Comparison of ENCODE assay signal across 33 cellular contexts in the genomic region with DNA sequence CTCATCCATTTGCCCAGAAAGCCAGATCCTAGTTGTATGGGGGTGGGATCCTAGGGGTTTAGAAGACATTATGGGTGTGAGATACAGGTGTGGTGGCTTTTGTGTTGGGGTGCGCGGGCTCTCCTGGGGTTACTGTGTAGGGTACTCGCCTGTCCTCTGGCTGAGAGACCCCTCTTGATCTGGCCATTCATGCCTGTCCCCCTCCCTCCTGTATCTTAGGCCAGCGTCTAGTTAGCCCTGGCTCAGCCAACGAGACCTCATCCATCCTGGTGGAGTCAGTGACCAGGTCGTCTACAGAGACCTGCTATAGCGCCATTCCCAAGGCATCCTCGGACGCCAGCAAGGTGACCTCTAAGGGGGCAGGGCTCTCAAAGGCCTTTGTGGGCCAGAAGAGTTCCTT. TPM values are rescaled to one million over a fixed set of nuclear protein-coding genes. Genes with fewer than 3 reads are reported as not detected.
"Had no signal": no experiment of that assay in that cellular context is flagged by ENCODE, and none has a peak within 500 bp of the region (broad histone marks: within the 10 kb centered on the region; RNA-seq: fewer than 3 reads in every experiment).

No MANE protein-coding gene starts in this region.

- H3K9me3 ChIP-seq: SJSA1, SK-N-SH had no signal

- H3K4me1 Mint-ChIP-seq: activated B cell treated with CpG ODN at 0.5 μM for 24 hours had no signal

- H3K27me3 ChIP-seq: SJSA1 had no signal

- FAIRE-seq: bronchial epithelial cell, K562, TTC549 had no signal

- ATAC-seq: activated naive CD4-positive, alpha-beta T cell treated with anti-CD3 and anti-CD28 coated beads, Interleukin-2, amount 50 U/mL, for 72 hours; activated T-cell treated with anti-CD3 and anti-CD28 coated beads, Interleukin-2, amount 50 U/mL, for 4 hours; K562; Panc1 had no signal

- H3K9ac ChIP-seq: SK-N-SH had no signal

- H3K9me3 Mint-ChIP-seq: activated B cell treated with CpG ODN at 0.5 μM for 24 hours; activated CD4-positive, alpha-beta memory T cell treated with anti-CD3 and anti-CD28 coated beads for 36 hours; activated naive CD4-positive, alpha-beta T cell treated with anti-CD3 and anti-CD28 coated beads for 36 hours; activated naive CD4-positive, alpha-beta T cell treated with anti-CD3 and anti-CD28 coated beads, Interleukin-2, amount 50 U/mL, for 72 hours; activated T-cell treated with anti-CD3 and anti-CD28 coated beads, Interleukin-2, amount 50 U/mL, for 4 hours; activated T-helper 1 cell treated with anti-CD3 and anti-CD28 coated beads, Interleukin-12 subunit alpha, Interleukin-12 subunit beta, Interleukin-2, Interleukin-4 antibody, amounts not matched to agents 30 ng/mL and 10 ng/mL and 1 ng/mL, durations not matched to agents 14 hours and 24 hours and 36 hours; brain; T-helper 1 cell treated with Interleukin-12 subunit alpha and Interleukin-12 subunit beta and Interleukin-4 antibody, amounts not matched to agents 30 μg/mL and 1 μg/mL, for 36 hours; T-helper 2 cell treated with Interferon-gamma antibody and Interleukin-4, amounts not matched to agents 5 μg/mL and 100 μg/mL, for 36 hours had no signal

- H3K4me3 Mint-ChIP-seq: activated B cell treated with CpG ODN at 0.5 μM for 24 hours; activated CD4-positive, alpha-beta memory T cell treated with anti-CD3 and anti-CD28 coated beads for 36 hours; activated naive CD4-positive, alpha-beta T cell treated with anti-CD3 and anti-CD28 coated beads for 36 hours; activated T-cell treated with anti-CD3 and anti-CD28 coated beads, Interleukin-2, amount 50 U/mL, for 4 hours; activated T-helper 1 cell treated with anti-CD3 and anti-CD28 coated beads, Interleukin-12 subunit alpha, Interleukin-12 subunit beta, Interleukin-2, Interleukin-4 antibody, amounts not matched to agents 30 ng/mL and 10 ng/mL and 1 ng/mL, durations not matched to agents 14 hours and 24 hours and 36 hours; brain; T-helper 1 cell treated with Interleukin-12 subunit alpha and Interleukin-12 subunit beta and Interleukin-4 antibody, amounts not matched to agents 30 μg/mL and 1 μg/mL, for 36 hours; T-helper 2 cell treated with Interferon-gamma antibody and Interleukin-4, amounts not matched to agents 5 μg/mL and 100 μg/mL, for 36 hours had no signal

- H3K36me3 Mint-ChIP-seq: activated CD4-positive, alpha-beta memory T cell treated with anti-CD3 and anti-CD28 coated beads for 36 hours; activated naive CD4-positive, alpha-beta T cell treated with anti-CD3 and anti-CD28 coated beads, Interleukin-2, amount 50 U/mL, for 72 hours had no signal

- DNase-seq: activated B cell treated with CpG ODN at 0.5 μM for 24 hours; activated CD4-positive, alpha-beta memory T cell treated with anti-CD3 and anti-CD28 coated beads for 36 hours; activated CD4-positive, alpha-beta T cell treated with anti-CD3 and anti-CD28 coated beads for 4 hours; activated CD4-positive, alpha-beta T cell treated with anti-CD3 and anti-CD28 coated beads, Interleukin-2, amount 50 U/mL, for 1 hour; activated CD4-positive, CD25-positive, alpha-beta regulatory T cell treated with anti-CD3 and anti-CD28 coated beads, Interleukin-2, amount 50 U/mL, for 72 hours; activated CD8-positive, alpha-beta memory T cell treated with anti-CD3 and anti-CD28 coated beads, Interleukin-2, amount 50 U/mL, for 4 hours; activated gamma-delta T cell treated with Interleukin-2 at 50 U/mL for 16 hours; activated naive CD4-positive, alpha-beta T cell treated with anti-CD3 and anti-CD28 coated beads for 36 hours; activated T-cell treated with anti-CD3 and anti-CD28 coated beads for 4 hours; activated T-cell treated with anti-CD3 and anti-CD28 coated beads, Interleukin-2, amount 50 U/mL, for 4 hours; anterior cingulate cortex; Karpas-422; NCI-H1105; NCI-H1417 treated with DMSO at 0.1 percent for 48 hours; NCI-H187 treated with DMSO at 0.1 percent for 48 hours; NCI-H2081; NCI-H345; NCI-H524 treated with DMSO at 0.1 percent for 48 hours; SHP77 treated with DMSO at 0.1 percent for 48 hours; SK-N-SH had no signal

- H3K4me3 ChIP-seq: K562, SJSA1 had no signal

- H3K27ac Mint-ChIP-seq: activated B cell treated with CpG ODN at 0.5 μM for 24 hours; activated CD4-positive, alpha-beta memory T cell treated with anti-CD3 and anti-CD28 coated beads for 36 hours; activated naive CD4-positive, alpha-beta T cell treated with anti-CD3 and anti-CD28 coated beads for 36 hours; activated naive CD4-positive, alpha-beta T cell treated with anti-CD3 and anti-CD28 coated beads, Interleukin-2, amount 50 U/mL, for 72 hours; activated T-helper 1 cell treated with anti-CD3 and anti-CD28 coated beads, Interleukin-12 subunit alpha, Interleukin-12 subunit beta, Interleukin-2, Interleukin-4 antibody, amounts not matched to agents 30 ng/mL and 10 ng/mL and 1 ng/mL, durations not matched to agents 14 hours and 24 hours and 36 hours; brain; T-helper 1 cell treated with Interleukin-12 subunit alpha and Interleukin-12 subunit beta and Interleukin-4 antibody, amounts not matched to agents 30 μg/mL and 1 μg/mL, for 36 hours; T-helper 2 cell treated with Interferon-gamma antibody and Interleukin-4, amounts not matched to agents 5 μg/mL and 100 μg/mL, for 36 hours had no signal

- H3K4me2 ChIP-seq: SK-N-SH had no signal

- H3K27me3 Mint-ChIP-seq: activated B cell treated with CpG ODN at 0.5 μM for 24 hours; activated CD4-positive, alpha-beta memory T cell treated with anti-CD3 and anti-CD28 coated beads for 36 hours had no signal

RNA-seq across cellular contexts. Expression of a gene that starts 41.4 kb away (rescaled TPM):
- total RNA-seq: activated CD4-positive, alpha-beta memory T cell treated with anti-CD3 and anti-CD28 coated beads for 36 hours; activated naive CD4-positive, alpha-beta T cell treated with anti-CD3 and anti-CD28 coated beads for 36 hours; activated naive CD4-positive, alpha-beta T cell treated with anti-CD3 and anti-CD28 coated beads, Interleukin-2, amount 50 U/mL, for 72 hours; activated T-cell treated with anti-CD3 and anti-CD28 coated beads, Interleukin-2, amount 50 U/mL, for 4 hours; activated T-helper 1 cell treated with anti-CD3 and anti-CD28 coated beads, Interleukin-12 subunit alpha, Interleukin-12 subunit beta, Interleukin-2, Interleukin-4 antibody, amounts not matched to agents 30 ng/mL and 10 ng/mL and 1 ng/mL, durations not matched to agents 14 hours and 24 hours and 36 hours; bronchial epithelial cell; K562; MCF 10A; NCI-H460; RPMI7951; SJSA1 had no signal
- polyA plus RNA-seq: SK-N-SH had no signal
